Comparison of ENCODE assay signal across 8 cellular contexts in genomic region chr13:30690282-30691188, GRCh38. TPM values are rescaled to one million over a fixed set of nuclear protein-coding genes. Genes with fewer than 3 reads are reported as not detected.
DNase-seq lines count a peak whose midpoint lies in the region; ATAC-seq, FAIRE-seq and TF ChIP-seq lines count a peak whose summit lies in the region.

No MANE protein-coding gene starts in this region.

- intact Hi-C loops in posterior vena cava (cut with DNase I): no loop called here

- no peak for ATAC-seq in GM18907 (IDR thresholded peaks at IDR 0.05; ENCODE audit: unreplicated experiment)

- peak; percentile 59 for FAIRE-seq in GM19239 (lab: Jason Lieb, UNC)

- TF ChIP-seq CTCF in LNCaP clone FGC (IDR thresholded peaks at IDR 0.05; ENCODE audit: control insufficient read depth, extremely low read depth, insufficient read depth) (no peak), WI38 (IDR thresholded peaks at IDR 0.05; ENCODE audit: low read depth, low read length) (no peak), fibroblast of villous mesenchyme (IDR thresholded peaks at IDR 0.05; ENCODE audit: insufficient read depth, low read depth, low read length) (no peak)

- H3K4me3 ChIP-seq in LNCaP clone FGC (ENCODE audit: low read depth, low read length): peak overlapping the region; percentile 42
- H3K4me3 ChIP-seq in WI38 (ENCODE audit: low read depth, low read length): peak overlapping the region; percentile 52
- peak overlapping the region; percentile 50 for H3K4me3 ChIP-seq in fibroblast of villous mesenchyme (ENCODE audit: low read depth, low read length)

- DNase-seq in AML-193 (lab: John Stamatoyannopoulos, UW) (peak; percentile 82 to 89), GM19239 (ENCODE audit: insufficient read length, low spot score) (no peak), LNCaP clone FGC (ENCODE audit: low read depth) (no peak), fibroblast of villous mesenchyme (ENCODE audit: low read depth) (peak; percentile 98), posterior vena cava (ENCODE audit: low spot score) (peak; percentile 94), activated gamma-delta T cell treated with Interleukin-2 at 50 U/mL for 16 hours (no peak)

RNA-seq across cellular contexts. Expression of gene ALOX5AP, which starts 44.8 kb away (rescaled TPM):
- total RNA-seq in fibroblast of villous mesenchyme: 0.32 and 0.43 TPM in 2 replicates
- 10 to 100 TPM; 26.8 to 49.6 TPM for total RNA-seq in posterior vena cava

Comparison
In these comparisons a context has a peak if more than half of its experiments do, and no peak if none do; other contexts are left out.
1. DNase-seq: peak in AML-193 (2 of 2), fibroblast of villous mesenchyme (single experiment) and posterior vena cava (single experiment); none in GM19239 (single experiment), LNCaP clone FGC (single experiment) and activated gamma-delta T cell treated with Interleukin-2 at 50 U/mL for 16 hours (single experiment).
2. RNA of gene ALOX5AP, which starts 44.8 kb away (total RNA-seq): 26.8 to 49.6 TPM in posterior vena cava; 0.32 to 0.43 TPM in fibroblast of villous mesenchyme; every median in the first group is over 10 times any median in the second.
3. Peak in every context shown above with its lines, with median percentiles within 50 percentile points of each other: H3K4me3 ChIP-seq.